In genomic region chr1:26602378-26602959, GRCh38 we compare ENCODE assay signal across 1 cellular context.
TF ChIP-seq lines count a peak whose summit lies in the region.

No MANE protein-coding gene starts in this region.

TF ChIP-seq in GM23338, 12 proteins besides CTCF, POLR2A, EP300 and RAD21 (continued from another document):
- no peak for TF ChIP-seq ZNF462 (CRISPR knock-in tag; IDR thresholded peaks at IDR 0.05)
- TF ChIP-seq EZH2 (IDR thresholded peaks at IDR 0.05; ENCODE audit: low read depth, unreplicated experiment): no peak
- no peak for TF ChIP-seq EZH2phosphoT487 (IDR thresholded peaks at IDR 0.05; ENCODE audit: unreplicated experiment)
- TF ChIP-seq JUNB (IDR thresholded peaks at IDR 0.05; ENCODE audit: unreplicated experiment): no peak
- no peak for TF ChIP-seq STAT1 (IDR thresholded peaks at IDR 0.05; ENCODE audit: unreplicated experiment)
- TF ChIP-seq CREB1 (CRISPR knock-in tag; IDR thresholded peaks at IDR 0.05; ENCODE audit: low read depth): no peak
- no peak for TF ChIP-seq POLR2AphosphoS5 (IDR thresholded peaks at IDR 0.05; ENCODE audit: low read depth)
- TF ChIP-seq, protein P1, sequence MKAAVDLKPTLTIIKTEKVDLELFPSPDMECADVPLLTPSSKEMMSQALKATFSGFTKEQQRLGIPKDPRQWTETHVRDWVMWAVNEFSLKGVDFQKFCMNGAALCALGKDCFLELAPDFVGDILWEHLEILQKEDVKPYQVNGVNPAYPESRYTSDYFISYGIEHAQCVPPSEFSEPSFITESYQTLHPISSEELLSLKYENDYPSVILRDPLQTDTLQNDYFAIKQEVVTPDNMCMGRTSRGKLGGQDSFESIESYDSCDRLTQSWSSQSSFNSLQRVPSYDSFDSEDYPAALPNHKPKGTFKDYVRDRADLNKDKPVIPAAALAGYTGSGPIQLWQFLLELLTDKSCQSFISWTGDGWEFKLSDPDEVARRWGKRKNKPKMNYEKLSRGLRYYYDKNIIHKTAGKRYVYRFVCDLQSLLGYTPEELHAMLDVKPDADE (IDR thresholded peaks at IDR 0.05): no peak
- no peak for TF ChIP-seq NANOG (IDR thresholded peaks at IDR 0.05; ENCODE audit: borderline replicate concordance)
- no peak for TF ChIP-seq ZNF331 (CRISPR knock-in tag; IDR thresholded peaks at IDR 0.05; ENCODE audit: low read depth)
- TF ChIP-seq ZNF114 (CRISPR knock-in tag; IDR thresholded peaks at IDR 0.05): no peak
